In the genomic region with DNA sequence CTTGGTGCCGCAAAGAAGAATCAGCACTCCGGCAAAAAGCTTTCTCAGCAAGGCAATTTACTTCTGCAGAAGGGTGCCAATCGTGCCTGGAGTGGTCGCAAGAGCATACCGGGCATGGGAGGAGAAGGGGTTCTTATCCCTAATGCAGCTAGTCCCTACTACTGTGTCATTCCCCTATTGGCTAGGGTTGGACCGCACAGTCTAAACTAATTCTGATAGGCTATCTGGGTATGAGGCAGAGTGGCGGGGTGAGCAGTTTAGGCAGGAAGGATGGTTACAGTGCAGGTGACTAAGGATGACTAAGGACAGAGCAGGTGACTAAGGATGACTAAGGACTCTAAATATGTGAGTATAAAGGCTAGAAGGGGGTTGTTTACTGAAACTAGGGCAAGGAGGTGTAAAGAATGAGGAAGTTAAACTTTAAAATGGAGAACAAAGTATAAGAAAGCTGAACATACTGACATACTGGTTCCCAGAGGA, we compare ENCODE assay signal across 1 cellular context.
A peak's percentile ranks its signal among the peaks of the same experiment; 100 is the strongest.
TF ChIP-seq lines count a peak whose summit lies in the region.

No MANE protein-coding gene starts in this region.

TF ChIP-seq in K562, 482 proteins besides CTCF, POLR2A, EP300 and RAD21:
- TF ChIP-seq TAF9B (IDR thresholded peaks at IDR 0.05; ENCODE audit: partially characterized antibody), result peak; percentile 27
- TF ChIP-seq POLR3G (IDR thresholded peaks at IDR 0.05; ENCODE audit: extremely low read depth, insufficient read length, insufficient replicate concordance), result no peak
- TF ChIP-seq NRF1 (conservative IDR thresholded peaks at IDR 0.05 in 1 of 2, IDR thresholded peaks at IDR 0.05 in 1 of 2), result no peak
- peak; percentile 95 for TF ChIP-seq TRIM28 (IDR thresholded peaks at IDR 0.05)
- TF ChIP-seq CBX5 (IDR thresholded peaks at IDR 0.05; ENCODE audit: borderline replicate concordance, low read depth), result peak; percentile 95
- TF ChIP-seq EP400 (IDR thresholded peaks at IDR 0.05), result peak; percentile 11; the same call in 1 of the 2 replicates
- TF ChIP-seq ZNF561 (CRISPR knock-in tag; conservative IDR thresholded peaks at IDR 0.05), result 0 out of 2 replicates have a peak, but pooled peaks have one; percentile 71
- TF ChIP-seq, protein P1, sequence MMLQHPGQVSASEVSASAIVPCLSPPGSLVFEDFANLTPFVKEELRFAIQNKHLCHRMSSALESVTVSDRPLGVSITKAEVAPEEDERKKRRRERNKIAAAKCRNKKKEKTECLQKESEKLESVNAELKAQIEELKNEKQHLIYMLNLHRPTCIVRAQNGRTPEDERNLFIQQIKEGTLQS (IDR thresholded peaks at IDR 0.05), result peak; percentile 76
- TF ChIP-seq, protein P1 (CRISPR knock-in tag; conservative IDR thresholded peaks at IDR 0.05), result no peak
- no peak for TF ChIP-seq POLR2AphosphoS2 (IDR thresholded peaks at IDR 0.05; ENCODE audit: low read length)
- peak; percentile 41; the same call in 1 of the 2 replicates for TF ChIP-seq ZNF316 (IDR thresholded peaks at IDR 0.05)
- peak; percentile 72; the same call in 1 of the 2 replicates for TF ChIP-seq XRCC3 (IDR thresholded peaks at IDR 0.05)
- peak; percentile 53; the same call in 1 of the 2 replicates for TF ChIP-seq CBX1 (IDR thresholded peaks at IDR 0.05; ENCODE audit: low read depth)
- TF ChIP-seq, protein P2, sequence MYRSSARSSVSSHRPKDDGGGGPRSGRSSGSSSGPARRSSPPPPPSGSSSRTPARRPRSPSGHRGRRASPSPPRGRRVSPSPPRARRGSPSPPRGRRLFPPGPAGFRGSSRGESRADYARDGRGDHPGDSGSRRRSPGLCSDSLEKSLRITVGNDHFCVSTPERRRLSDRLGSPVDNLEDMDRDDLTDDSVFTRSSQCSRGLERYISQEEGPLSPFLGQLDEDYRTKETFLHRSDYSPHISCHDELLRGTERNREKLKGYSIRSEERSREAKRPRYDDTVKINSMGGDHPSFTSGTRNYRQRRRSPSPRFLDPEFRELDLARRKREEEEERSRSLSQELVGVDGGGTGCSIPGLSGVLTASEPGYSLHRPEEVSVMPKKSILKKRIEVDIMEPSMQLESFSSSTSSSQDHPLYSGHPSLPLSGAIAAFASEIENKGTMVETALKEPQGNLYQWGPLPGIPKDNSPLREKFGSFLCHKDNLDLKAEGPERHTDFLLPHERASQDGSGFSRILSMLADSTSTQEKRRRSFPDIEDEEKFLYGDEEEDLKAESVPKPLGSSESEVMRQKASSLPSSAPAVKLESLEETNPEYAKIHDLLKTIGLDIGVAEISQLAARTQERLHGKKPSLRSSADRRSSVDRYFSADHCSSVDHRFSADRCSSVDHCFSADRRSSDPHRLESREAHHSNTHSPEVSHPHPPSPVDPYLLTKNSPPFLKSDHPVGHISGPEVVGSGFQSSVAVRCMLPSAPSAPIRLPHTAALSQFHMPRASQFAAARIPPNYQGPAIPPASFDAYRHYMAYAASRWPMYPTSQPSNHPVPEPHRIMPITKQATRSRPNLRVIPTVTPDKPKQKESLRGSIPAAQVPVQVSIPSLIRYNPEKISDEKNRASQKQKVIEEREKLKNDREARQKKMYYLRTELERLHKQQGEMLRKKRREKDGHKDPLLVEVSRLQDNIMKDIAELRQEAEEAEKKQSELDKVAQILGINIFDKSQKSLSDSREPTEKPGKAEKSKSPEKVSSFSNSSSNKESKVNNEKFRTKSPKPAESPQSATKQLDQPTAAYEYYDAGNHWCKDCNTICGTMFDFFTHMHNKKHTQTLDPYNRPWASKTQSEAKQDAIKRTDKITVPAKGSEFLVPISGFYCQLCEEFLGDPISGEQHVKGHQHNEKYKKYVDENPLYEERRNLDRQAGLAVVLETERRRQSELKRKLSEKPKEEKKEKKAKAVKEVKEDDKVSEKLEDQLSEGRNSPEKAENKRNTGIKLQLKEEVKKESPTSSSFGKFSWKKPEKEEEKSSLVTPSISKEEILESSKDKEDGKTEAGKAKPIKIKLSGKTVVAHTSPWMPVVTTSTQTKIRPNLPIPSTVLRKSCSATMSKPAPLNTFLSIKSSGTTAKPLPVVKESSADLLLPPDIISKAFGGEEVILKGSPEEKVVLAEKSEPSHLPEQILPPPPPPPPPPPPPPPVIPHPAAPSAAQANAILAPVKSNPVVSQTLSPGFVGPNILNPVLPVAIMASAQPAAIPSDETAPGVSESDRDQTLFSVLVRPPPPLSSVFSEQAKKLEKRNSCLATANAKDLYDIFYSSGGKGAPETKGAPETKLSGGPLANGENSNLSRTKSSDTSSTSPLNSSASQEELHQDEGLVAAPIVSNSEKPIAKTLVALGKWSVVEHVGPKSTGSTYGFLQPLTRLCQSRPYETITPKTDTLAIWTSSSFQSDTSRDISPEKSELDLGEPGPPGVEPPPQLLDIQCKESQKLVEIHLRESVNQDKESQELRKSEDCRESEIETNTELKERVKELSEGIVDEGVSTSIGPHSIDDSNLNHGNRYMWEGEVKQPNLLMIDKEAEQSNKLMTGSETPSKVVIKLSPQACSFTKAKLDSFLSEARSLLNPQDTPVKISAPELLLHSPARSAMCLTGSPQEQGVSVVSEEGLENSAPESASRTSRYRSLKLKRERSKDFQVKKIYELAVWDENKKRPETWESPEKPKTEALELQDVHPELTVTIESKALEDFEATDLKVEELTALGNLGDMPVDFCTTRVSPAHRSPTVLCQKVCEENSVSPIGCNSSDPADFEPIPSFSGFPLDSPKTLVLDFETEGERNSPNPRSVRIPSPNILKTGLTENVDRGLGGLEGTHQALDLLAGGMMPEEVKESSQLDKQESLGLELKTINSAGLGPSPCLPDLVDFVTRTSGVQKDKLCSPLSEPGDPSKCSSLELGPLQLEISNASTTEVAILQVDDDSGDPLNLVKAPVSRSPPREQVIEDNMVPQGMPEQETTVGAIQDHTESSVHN (IDR thresholded peaks at IDR 0.05; ENCODE audit: borderline replicate concordance in 1 of 2, low read depth in 1 of 2), result peak in 1 of 2 experiments; percentile 51; a peak in 1 of 4 replicates
- peak; percentile 41; the same call in 1 of the 2 replicates for TF ChIP-seq NFE2 (IDR thresholded peaks at IDR 0.05; ENCODE audit: low read depth)
- TF ChIP-seq, protein P3, sequence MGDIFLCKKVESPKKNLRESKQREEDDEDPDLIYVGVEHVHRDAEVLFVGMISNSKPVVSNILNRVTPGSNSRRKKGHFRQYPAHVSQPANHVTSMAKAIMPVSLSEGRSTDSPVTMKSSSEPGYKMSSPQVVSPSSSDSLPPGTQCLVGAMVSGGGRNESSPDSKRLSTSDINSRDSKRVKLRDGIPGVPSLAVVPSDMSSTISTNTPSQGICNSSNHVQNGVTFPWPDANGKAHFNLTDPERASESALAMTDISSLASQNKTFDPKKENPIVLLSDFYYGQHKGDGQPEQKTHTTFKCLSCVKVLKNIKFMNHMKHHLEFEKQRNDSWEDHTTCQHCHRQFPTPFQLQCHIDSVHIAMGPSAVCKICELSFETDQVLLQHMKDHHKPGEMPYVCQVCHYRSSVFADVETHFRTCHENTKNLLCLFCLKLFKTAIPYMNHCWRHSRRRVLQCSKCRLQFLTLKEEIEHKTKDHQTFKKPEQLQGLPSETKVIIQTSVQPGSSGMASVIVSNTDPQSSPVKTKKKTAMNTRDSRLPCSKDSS (IDR thresholded peaks at IDR 0.05; ENCODE audit: low read depth, partially characterized antibody), result peak; percentile 99
- TF ChIP-seq, protein P4, sequence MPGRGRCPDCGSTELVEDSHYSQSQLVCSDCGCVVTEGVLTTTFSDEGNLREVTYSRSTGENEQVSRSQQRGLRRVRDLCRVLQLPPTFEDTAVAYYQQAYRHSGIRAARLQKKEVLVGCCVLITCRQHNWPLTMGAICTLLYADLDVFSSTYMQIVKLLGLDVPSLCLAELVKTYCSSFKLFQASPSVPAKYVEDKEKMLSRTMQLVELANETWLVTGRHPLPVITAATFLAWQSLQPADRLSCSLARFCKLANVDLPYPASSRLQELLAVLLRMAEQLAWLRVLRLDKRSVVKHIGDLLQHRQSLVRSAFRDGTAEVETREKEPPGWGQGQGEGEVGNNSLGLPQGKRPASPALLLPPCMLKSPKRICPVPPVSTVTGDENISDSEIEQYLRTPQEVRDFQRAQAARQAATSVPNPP (IDR thresholded peaks at IDR 0.05; ENCODE audit: borderline replicate concordance, insufficient read depth, insufficient read length), result no peak
- TF ChIP-seq JUND (IDR thresholded peaks at IDR 0.05; ENCODE audit: borderline replicate concordance, low read depth, low read length), result no peak
- 0 out of 3 replicates have a peak, but pooled peaks have one; percentile 29 for TF ChIP-seq JUND (tag; IDR thresholded peaks at IDR 0.05; ENCODE audit: borderline replicate concordance, low read depth, low read length)
- TF ChIP-seq CBX3 (IDR thresholded peaks at IDR 0.05; ENCODE audit: borderline replicate concordance in 1 of 2, low read length in 2 of 2), result peak in 1 of 2 experiments; percentile 98; a peak in 2 of 3 replicates
- TF ChIP-seq, protein P5, sequence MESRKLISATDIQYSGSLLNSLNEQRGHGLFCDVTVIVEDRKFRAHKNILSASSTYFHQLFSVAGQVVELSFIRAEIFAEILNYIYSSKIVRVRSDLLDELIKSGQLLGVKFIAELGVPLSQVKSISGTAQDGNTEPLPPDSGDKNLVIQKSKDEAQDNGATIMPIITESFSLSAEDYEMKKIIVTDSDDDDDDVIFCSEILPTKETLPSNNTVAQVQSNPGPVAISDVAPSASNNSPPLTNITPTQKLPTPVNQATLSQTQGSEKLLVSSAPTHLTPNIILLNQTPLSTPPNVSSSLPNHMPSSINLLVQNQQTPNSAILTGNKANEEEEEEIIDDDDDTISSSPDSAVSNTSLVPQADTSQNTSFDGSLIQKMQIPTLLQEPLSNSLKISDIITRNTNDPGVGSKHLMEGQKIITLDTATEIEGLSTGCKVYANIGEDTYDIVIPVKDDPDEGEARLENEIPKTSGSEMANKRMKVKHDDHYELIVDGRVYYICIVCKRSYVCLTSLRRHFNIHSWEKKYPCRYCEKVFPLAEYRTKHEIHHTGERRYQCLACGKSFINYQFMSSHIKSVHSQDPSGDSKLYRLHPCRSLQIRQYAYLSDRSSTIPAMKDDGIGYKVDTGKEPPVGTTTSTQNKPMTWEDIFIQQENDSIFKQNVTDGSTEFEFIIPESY (CRISPR knock-in tag; IDR thresholded peaks at IDR 0.05), result peak; percentile 75
- TF ChIP-seq JUN (IDR thresholded peaks at IDR 0.05; ENCODE audit: borderline replicate concordance, low read depth, low read length), result 0 out of 2 replicates have a peak, but pooled peaks have one; percentile 19
- no peak for TF ChIP-seq JUN (CRISPR knock-in tag; IDR thresholded peaks at IDR 0.05; ENCODE audit: borderline replicate concordance)
- no peak for TF ChIP-seq KDM2B (CRISPR knock-in tag; IDR thresholded peaks at IDR 0.05)
- TF ChIP-seq ZEB2 (IDR thresholded peaks at IDR 0.05), result peak; percentile 73
- peak; percentile 89 for TF ChIP-seq FOSL1 (tag; conservative IDR thresholded peaks at IDR 0.05)
- peak; percentile 82 to 89 for TF ChIP-seq TRIM24 (IDR thresholded peaks at IDR 0.05)
- TF ChIP-seq C11orf30 (IDR thresholded peaks at IDR 0.05; ENCODE audit: low read depth), result peak; percentile 66; the same call in 1 of the 2 replicates
- no peak for TF ChIP-seq ZNF384 (IDR thresholded peaks at IDR 0.05; ENCODE audit: low read depth, low read length)
- no peak for TF ChIP-seq BHLHE40 (IDR thresholded peaks at IDR 0.05; ENCODE audit: low read length)
- TF ChIP-seq ARID1B (IDR thresholded peaks at IDR 0.05), result no peak
